Comparison of ENCODE assay signal across 14 cellular contexts in the genomic region with DNA sequence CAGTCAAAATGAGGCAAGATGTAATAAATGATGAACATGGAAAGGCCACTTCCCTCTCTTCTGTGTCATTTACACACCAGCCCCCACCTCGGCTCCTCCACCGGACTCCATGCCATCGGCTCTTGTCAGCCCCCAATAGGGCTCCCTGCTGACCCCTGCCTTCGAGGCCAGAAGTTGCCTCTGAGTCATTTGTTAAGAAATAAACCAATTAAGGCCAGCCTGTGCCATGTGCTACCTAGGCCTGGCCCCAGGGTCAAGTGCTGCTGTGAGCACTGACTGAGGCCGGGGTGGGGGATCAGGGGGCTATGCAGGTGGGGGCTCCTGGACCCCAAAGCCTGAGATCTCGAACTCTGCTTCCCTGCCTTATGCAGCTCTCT. TPM values are rescaled to one million over a fixed set of nuclear protein-coding genes. Genes with fewer than 3 reads are reported as not detected.
DNase-seq lines count a peak whose midpoint lies in the region; ATAC-seq and TF ChIP-seq lines count a peak whose summit lies in the region.
"Had no signal": no experiment of that assay in that cellular context is flagged by ENCODE, and none has a peak within 500 bp of the region (broad histone marks: within the 10 kb centered on the region; RNA-seq: fewer than 3 reads in every experiment).

No MANE protein-coding gene starts in this region.

- TF ChIP-seq CTCF in GM23338 (conservative IDR thresholded peaks at IDR 0.05; ENCODE audit: low read depth in 2 of 2), result peak; percentile 27 to 35
- TF ChIP-seq CTCF in hepatocyte (IDR thresholded peaks at IDR 0.05; ENCODE audit: poor library complexity), result peak; percentile 9

- peak overlapping the region; percentile 65 for H3K9ac ChIP-seq in BLaER1

- H3K4me2 ChIP-seq in BLaER1 (peak overlapping the region; percentile 91), GM23338 (no peak overlapping the region), hepatocyte (no peak overlapping the region)

- H3K4me1 ChIP-seq in BLaER1, result peaks cover 100% of the 10 kb centered on the region
- no peaks in the 10 kb centered on the region; the same call in 1 of the 2 replicates for H3K4me1 ChIP-seq in GM23338 (ENCODE audit: insufficient read depth)
- peaks cover 36% of the 10 kb centered on the region for H3K4me1 ChIP-seq in hepatocyte (ENCODE audit: insufficient read depth)

- no peaks in the 10 kb centered on the region for H3K9me3 ChIP-seq in BLaER1
- H3K9me3 ChIP-seq in hepatocyte (ENCODE audit: low read depth), result no peaks in the 10 kb centered on the region
- H3K9me3 ChIP-seq: esophagus squamous epithelium had no signal

- H3K36me3 ChIP-seq in BLaER1 (no peaks in the 10 kb centered on the region), GM23338 (ENCODE audit: insufficient read depth) (no peaks in the 10 kb centered on the region), hepatocyte (replicated peaks; ENCODE audit: insufficient read depth, low read depth) (no peaks in the 10 kb centered on the region)
- H3K36me3 ChIP-seq: esophagus squamous epithelium had no signal

- H3K9me2 ChIP-seq in GM23338 (ENCODE audit: insufficient read depth) (no peaks in the 10 kb centered on the region), hepatocyte (replicated peaks; ENCODE audit: insufficient read depth) (no peaks in the 10 kb centered on the region)

- H3K79me2 ChIP-seq in GM23338 (replicated peaks; ENCODE audit: insufficient read depth) (no peaks in the 10 kb centered on the region), hepatocyte (no peaks in the 10 kb centered on the region)

- H3K4me3 ChIP-seq in BLaER1, result 0 out of 2 replicates have a peak overlapping the region, but pooled peaks have one; percentile 50
- no peak overlapping the region for H3K4me3 ChIP-seq in GM23338
- H3K4me3 ChIP-seq in hepatocyte, result no peak overlapping the region
- H3K4me3 ChIP-seq: esophagus squamous epithelium had no signal

- peaks cover 31% of the 10 kb centered on the region for H3K4me1 Mint-ChIP-seq in GM23338
- H3K4me1 Mint-ChIP-seq in activated T-cell treated with anti-CD3 and anti-CD28 coated beads, Interleukin-2, amount 50 U/mL, for 24 hours (ENCODE audit: low read depth), result no peaks in the 10 kb centered on the region

- H3K27ac Mint-ChIP-seq in GM23338, result no peak overlapping the region
- no peak overlapping the region for H3K27ac Mint-ChIP-seq in activated T-cell treated with anti-CD3 and anti-CD28 coated beads, Interleukin-2, amount 50 U/mL, for 24 hours
- H3K27ac Mint-ChIP-seq: activated naive CD4-positive, alpha-beta T cell treated with anti-CD3 and anti-CD28 coated beads for 36 hours; T-helper 1 cell treated with Interleukin-12 subunit alpha and Interleukin-12 subunit beta and Interleukin-4 antibody, amounts not matched to agents 30 μg/mL and 1 μg/mL, for 36 hours had no signal

- peak; percentile 52 for ATAC-seq in GM23338
- no peak for ATAC-seq in GM19023 (IDR thresholded peaks at IDR 0.05; ENCODE audit: unreplicated experiment)
- no peak for ATAC-seq in GM19351 (IDR thresholded peaks at IDR 0.05; ENCODE audit: unreplicated experiment)

- H3K27ac ChIP-seq in BLaER1, result peak overlapping the region; percentile 76
- no peak overlapping the region for H3K27ac ChIP-seq in GM23338 (ENCODE audit: low read depth)
- peak overlapping the region; percentile 84 for H3K27ac ChIP-seq in hepatocyte

- H4K20me1 ChIP-seq in BLaER1, result no peaks in the 10 kb centered on the region
- H4K20me1 ChIP-seq in GM23338 (replicated peaks; ENCODE audit: insufficient read depth), result no peaks in the 10 kb centered on the region
- H4K20me1 ChIP-seq in hepatocyte (ENCODE audit: insufficient read depth, poor library complexity, severe bottlenecking), result no peaks in the 10 kb centered on the region

- no peaks in the 10 kb centered on the region for H3K9me3 Mint-ChIP-seq in GM23338
- H3K9me3 Mint-ChIP-seq in activated T-cell treated with anti-CD3 and anti-CD28 coated beads, Interleukin-2, amount 50 U/mL, for 24 hours, result no peaks in the 10 kb centered on the region
- H3K9me3 Mint-ChIP-seq: activated naive CD4-positive, alpha-beta T cell treated with anti-CD3 and anti-CD28 coated beads for 36 hours; T-helper 1 cell treated with Interleukin-12 subunit alpha and Interleukin-12 subunit beta and Interleukin-4 antibody, amounts not matched to agents 30 μg/mL and 1 μg/mL, for 36 hours had no signal

- no peaks in the 10 kb centered on the region for H3K27me3 ChIP-seq in BLaER1
- no peaks in the 10 kb centered on the region for H3K27me3 ChIP-seq in GM23338 (ENCODE audit: insufficient read depth)
- no peaks in the 10 kb centered on the region for H3K27me3 ChIP-seq in hepatocyte

- DNase-seq in GM23338 (ENCODE audit: low spot score), result peak; percentile 56
- DNase-seq in UCSD-AML1 (lab: John Stamatoyannopoulos, UW; ENCODE audit: unreplicated experiment), result peak; percentile 59
- peak; percentile 61 for DNase-seq in hepatocyte (ENCODE audit: low spot score)
- no peak for DNase-seq in activated T-cell treated with anti-CD3 and anti-CD28 coated beads, Interleukin-2, amount 50 U/mL, for 24 hours
- DNase-seq in epidermal melanocyte (ENCODE audit: insufficient read length, low spot score), result no peak
- DNase-seq: activated CD8-positive, alpha-beta memory T cell treated with anti-CD3 and anti-CD28 coated beads for 24 hours; activated naive CD4-positive, alpha-beta T cell treated with anti-CD3 and anti-CD28 coated beads for 36 hours; central memory CD4-positive, alpha-beta T cell; esophagus squamous epithelium; NCI-H2227 treated with DMSO at 0.1 percent for 48 hours had no signal

- peaks cover 16% of the 10 kb centered on the region for H3K27me3 Mint-ChIP-seq in GM23338 (ENCODE audit: insufficient read depth, low read depth, poor library complexity)
- no peaks in the 10 kb centered on the region for H3K27me3 Mint-ChIP-seq in activated T-cell treated with anti-CD3 and anti-CD28 coated beads, Interleukin-2, amount 50 U/mL, for 24 hours

- WGBS in hepatocyte (ENCODE audit: low lambda C conversion rate, missing lambda C conversion rate), result 39% methylated on average over 6 of the region's 6 CpGs

- no peaks in the 10 kb centered on the region; the same call in 2 of the 3 replicates for H3K36me3 Mint-ChIP-seq in GM23338 (ENCODE audit: low read depth)
- peaks cover 5% of the 10 kb centered on the region for H3K36me3 Mint-ChIP-seq in activated T-cell treated with anti-CD3 and anti-CD28 coated beads, Interleukin-2, amount 50 U/mL, for 24 hours (ENCODE audit: low read depth)

- H2AFZ ChIP-seq in GM23338 (no peak overlapping the region), hepatocyte (no peak overlapping the region)

- H3F3A ChIP-seq in GM23338 (replicated peaks; ENCODE audit: low read depth), result no peaks in the 10 kb centered on the region

- H3K4me3 Mint-ChIP-seq in GM23338, result no peak overlapping the region
- no peak overlapping the region for H3K4me3 Mint-ChIP-seq in activated T-cell treated with anti-CD3 and anti-CD28 coated beads, Interleukin-2, amount 50 U/mL, for 24 hours
- H3K4me3 Mint-ChIP-seq: activated naive CD4-positive, alpha-beta T cell treated with anti-CD3 and anti-CD28 coated beads for 36 hours; T-helper 1 cell treated with Interleukin-12 subunit alpha and Interleukin-12 subunit beta and Interleukin-4 antibody, amounts not matched to agents 30 μg/mL and 1 μg/mL, for 36 hours had no signal

TF ChIP-seq in GM23338, 12 proteins besides CTCF, POLR2A, EP300 and RAD21:
- no peak for TF ChIP-seq POLR2AphosphoS5 (IDR thresholded peaks at IDR 0.05; ENCODE audit: low read depth)
- TF ChIP-seq NANOG (IDR thresholded peaks at IDR 0.05; ENCODE audit: borderline replicate concordance), result no peak
- no peak for TF ChIP-seq ZNF331 (CRISPR knock-in tag; IDR thresholded peaks at IDR 0.05; ENCODE audit: low read depth)
TF ChIP-seq in GM23338: peak in this region for 0.

RNA-seq across cellular contexts. Expression of gene TESC, which starts 53.2 kb away (rescaled TPM):
- 4.2 and 17.0 TPM in 2 replicates for total RNA-seq in GM23338 (2014; rRNA removed; shearing (Covaris generic))
- polyA plus RNA-seq in GM23338 (2016; fragmentation: Nextera tagmentation; extraction: Ambion mirVana) (10.4 and 12.0 TPM in 2 replicates), hepatocyte (15.5 and 31.5 TPM in 2 replicates)
- total RNA-seq in hepatocyte, result 15.9 and 20.8 TPM in 2 replicates

Comparison
In these comparisons a context has a peak if more than half of its experiments do, and no peak if none do; other contexts are left out.
1. DNase-seq: peak in GM23338 (single experiment), UCSD-AML1 (single experiment) and hepatocyte (single experiment); none in activated T-cell treated with anti-CD3 and anti-CD28 coated beads, Interleukin-2, amount 50 U/mL, for 24 hours (single experiment) and epidermal melanocyte (single experiment).